Comparison of ENCODE assay signal across 21 cellular contexts in the genomic region with DNA sequence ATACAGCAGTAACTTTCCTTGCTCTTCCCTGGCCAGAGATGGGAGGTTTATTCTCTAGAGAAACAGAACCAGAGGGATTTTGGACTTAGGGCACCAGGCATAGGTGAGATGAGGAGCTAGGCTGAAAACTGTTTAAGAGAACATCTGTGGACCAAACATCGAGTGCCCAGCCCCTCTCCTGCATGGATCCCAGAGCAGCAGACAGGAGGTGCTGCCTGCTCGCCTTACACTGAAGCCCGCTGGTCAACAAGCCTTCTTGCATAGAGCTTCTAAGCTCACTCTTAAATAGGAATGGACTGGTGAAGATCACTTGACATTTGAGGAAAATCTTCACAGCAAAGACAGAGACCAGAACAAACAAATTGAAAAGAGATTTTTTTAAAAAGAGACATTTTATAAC. TPM values are rescaled to one million over a fixed set of nuclear protein-coding genes. Genes with fewer than 3 reads are reported as not detected.
A peak's percentile ranks its signal among the peaks of the same experiment; 100 is the strongest.
DNase-seq lines count a peak whose midpoint lies in the region; ATAC-seq, FAIRE-seq and TF ChIP-seq lines count a peak whose summit lies in the region.
"Had no signal": no experiment of that assay in that cellular context is flagged by ENCODE, and none has a peak within 500 bp of the region (broad histone marks: within the 10 kb centered on the region; RNA-seq: fewer than 3 reads in every experiment).

No MANE protein-coding gene starts in this region.

- POLR2A ChIA-PET in SK-N-SH (lab: Yijun Ruan, JAX) (no interaction called here), K562 (lab: Yijun Ruan, JAX) (no interaction called here)

- no peak for TF ChIP-seq POLR2A in K562 (conservative IDR thresholded peaks at IDR 0.05)

- no peak for TF ChIP-seq RAD21 in SK-N-SH (IDR thresholded peaks at IDR 0.05; ENCODE audit: low read length)
- no peak for TF ChIP-seq RAD21 in K562 (CRISPR knock-in tag; conservative IDR thresholded peaks at IDR 0.05 in 1 of 2, IDR thresholded peaks at IDR 0.05 in 1 of 2)

- H3K9me3 ChIP-seq in SK-N-SH (no peaks in the 10 kb centered on the region), K562 (replicated peaks; ENCODE audit: control insufficient read depth, insufficient read depth, low read depth, low read length) (no peaks in the 10 kb centered on the region), neural progenitor cell (ENCODE audit: low read depth) (no peaks in the 10 kb centered on the region), T-helper 17 cell (ENCODE audit: control insufficient read depth, low read length, poor library complexity, severe bottlenecking) (no peaks in the 10 kb centered on the region), pancreas (no peaks in the 10 kb centered on the region)
- H3K9me3 ChIP-seq: BLaER1 had no signal

- intact Hi-C loops in K562 (cut with micrococcal nuclease) = no loop called here
- intact Hi-C loops in pancreas (cut with DNase I) = no loop called here

- H3K9me1 ChIP-seq in K562 (ENCODE audit: control insufficient read depth, insufficient read depth, low read length) = no peaks in the 10 kb centered on the region

- H3K27me3 ChIP-seq in SK-N-SH (ENCODE audit: insufficient read depth) (peaks cover 10% of the 10 kb centered on the region; the same call in 1 of the 2 replicates), K562 (ENCODE audit: control insufficient read depth in 2 of 2, insufficient read depth in 2 of 2, low read length in 2 of 2) (peaks cover 6 to 21% of the 10 kb centered on the region in 2 experiments; a peak in 3 of 5 replicates), neural progenitor cell (no peaks in the 10 kb centered on the region), pancreas (no peaks in the 10 kb centered on the region)
- H3K27me3 ChIP-seq: BLaER1 had no signal

- no peaks in the 10 kb centered on the region for H3K36me3 ChIP-seq in SK-N-SH (replicated peaks in 1 of 2; ENCODE audit: control insufficient read depth in 1 of 2, insufficient read depth in 2 of 2, low read length in 1 of 2)
- no peaks in the 10 kb centered on the region for H3K36me3 ChIP-seq in K562 (ENCODE audit: control insufficient read depth, insufficient read depth, low read length)
- H3K36me3 ChIP-seq in neural progenitor cell = no peaks in the 10 kb centered on the region
- no peaks in the 10 kb centered on the region for H3K36me3 ChIP-seq in pancreas

- H3K27me3 Mint-ChIP-seq in IgD-negative memory B cell (no peaks in the 10 kb centered on the region), neural progenitor cell (ENCODE audit: insufficient read depth, low read depth) (peaks cover 4% of the 10 kb centered on the region), T-helper 17 cell (no peaks in the 10 kb centered on the region)
- no peaks in the 10 kb centered on the region for H3K27me3 Mint-ChIP-seq in stimulated activated naive CD8-positive, alpha-beta T cell treated with anti-CD3 and anti-CD28 coated beads, Interleukin-15, amount 100 ng/mL, for 72 hours
- H3K27me3 Mint-ChIP-seq: CD8-positive, alpha-beta memory T cell had no signal

- H3F3A ChIP-seq in SK-N-SH (replicated peaks; ENCODE audit: insufficient read depth) (no peaks in the 10 kb centered on the region), neural progenitor cell (ENCODE audit: low read depth) (peaks cover 11% of the 10 kb centered on the region)

- H3K9ac ChIP-seq in SK-N-SH (no peak overlapping the region), K562 (ENCODE audit: insufficient read depth in 1 of 2, low read depth in 2 of 2, low read length in 2 of 2) (no peak overlapping the region), neural progenitor cell (no peak overlapping the region)
- H3K9ac ChIP-seq: BLaER1 had no signal

- no peak for TF ChIP-seq EP300 in SK-N-SH (IDR thresholded peaks at IDR 0.05; ENCODE audit: borderline replicate concordance in 1 of 2, low read depth in 1 of 2, low read length in 1 of 2)
- TF ChIP-seq EP300 in K562 (IDR thresholded peaks at IDR 0.05; ENCODE audit: low read length) = no peak

- TF ChIP-seq CTCF in SK-N-SH (IDR thresholded peaks at IDR 0.05) (no peak), K562 (IDR thresholded peaks at IDR 0.05 in 2 of 3, conservative IDR thresholded peaks at IDR 0.05 in 1 of 3; ENCODE audit: insufficient read depth in 2 of 3, low read depth in 1 of 3, low read length in 3 of 3) (peak in 2 of 3 experiments; percentile 17 to 18; a peak in 1 of 6 replicates), neural progenitor cell (IDR thresholded peaks at IDR 0.05) (no peak), pancreas (IDR thresholded peaks at IDR 0.05) (no peak)

- no peaks in the 10 kb centered on the region for H3K9me3 Mint-ChIP-seq in IgD-negative memory B cell
- H3K9me3 Mint-ChIP-seq in neural progenitor cell = no peaks in the 10 kb centered on the region
- H3K9me3 Mint-ChIP-seq in stimulated activated naive CD8-positive, alpha-beta T cell treated with anti-CD3 and anti-CD28 coated beads, Interleukin-15, amount 100 ng/mL, for 72 hours = no peaks in the 10 kb centered on the region
- H3K9me3 Mint-ChIP-seq: CD8-positive, alpha-beta memory T cell had no signal

- 0 out of 3 replicates have a peak, but pooled peaks have one; percentile 26 for ATAC-seq in SK-N-SH treated with all-trans-retinoic acid at 6 μM for 48 hours
- ATAC-seq in K562 = peak; percentile 51; the same call in 1 of the 3 replicates
- ATAC-seq in T-helper 17 cell = no peak
- no peak for ATAC-seq in stimulated activated naive CD8-positive, alpha-beta T cell treated with anti-CD3 and anti-CD28 coated beads, Interleukin-15, amount 100 ng/mL, for 72 hours
- no peak for ATAC-seq in pancreas

- H3K27ac Mint-ChIP-seq in IgD-negative memory B cell = peak overlapping the region; percentile 17 to 74 (median 46)
- H3K27ac Mint-ChIP-seq in neural progenitor cell = no peak overlapping the region
- no peak overlapping the region for H3K27ac Mint-ChIP-seq in T-helper 17 cell
- no peak overlapping the region for H3K27ac Mint-ChIP-seq in stimulated activated naive CD8-positive, alpha-beta T cell treated with anti-CD3 and anti-CD28 coated beads, Interleukin-15, amount 100 ng/mL, for 72 hours

- BruUV-seq in K562 (replicated peaks; lab: Mats Ljungman, UMichigan) = no TSS peak

- H3K27ac ChIP-seq in SK-N-SH (ENCODE audit: low read depth in 2 of 2, low read length in 1 of 2) (no peak overlapping the region), K562 (ENCODE audit: extremely low read depth, low read depth, low read length) (no peak overlapping the region), neural progenitor cell (no peak overlapping the region), pancreas (no peak overlapping the region)
- H3K27ac ChIP-seq: BLaER1 had no signal

- peaks cover 31 to 66% (median 44%) of the 10 kb centered on the region in 3 donors for H3K4me1 Mint-ChIP-seq in IgD-negative memory B cell
- H3K4me1 Mint-ChIP-seq in neural progenitor cell = peaks cover 12% of the 10 kb centered on the region
- peaks cover 8% of the 10 kb centered on the region for H3K4me1 Mint-ChIP-seq in T-helper 17 cell
- no peaks in the 10 kb centered on the region for H3K4me1 Mint-ChIP-seq in stimulated activated naive CD8-positive, alpha-beta T cell treated with anti-CD3 and anti-CD28 coated beads, Interleukin-15, amount 100 ng/mL, for 72 hours

- CTCF ChIA-PET in SK-N-SH (lab: Yijun Ruan, JAX) = no interaction called here
- CTCF ChIA-PET in K562 (lab: Yijun Ruan, JAX; ENCODE audit: low intra/inter-chr PET ratio) = no interaction called here

- H3K4me2 ChIP-seq in SK-N-SH (no peak overlapping the region), K562 (ENCODE audit: insufficient read depth, low read length) (no peak overlapping the region), neural progenitor cell (no peak overlapping the region)

- H3K4me3 Mint-ChIP-seq in IgD-negative memory B cell (peak overlapping the region in 1 of 4 donors; percentile 46), neural progenitor cell (no peak overlapping the region), T-helper 17 cell (no peak overlapping the region)
- H3K4me3 Mint-ChIP-seq in stimulated activated naive CD8-positive, alpha-beta T cell treated with anti-CD3 and anti-CD28 coated beads, Interleukin-15, amount 100 ng/mL, for 72 hours = no peak overlapping the region
- H3K4me3 Mint-ChIP-seq: CD8-positive, alpha-beta memory T cell had no signal

- no peak for FAIRE-seq in K562 (lab: Jason Lieb, UNC)
- no peak for FAIRE-seq in pancreas (lab: Jason Lieb, UNC)
- FAIRE-seq: D721Med, GM12891 had no signal

- H3K36me3 Mint-ChIP-seq in IgD-negative memory B cell (peaks cover 6% of the 10 kb centered on the region), neural progenitor cell (no peaks in the 10 kb centered on the region), T-helper 17 cell (ENCODE audit: low read depth) (peaks cover 23% of the 10 kb centered on the region)

- no peak overlapping the region for H2AFZ ChIP-seq in SK-N-SH (ENCODE audit: low read depth)
- H2AFZ ChIP-seq in K562 (ENCODE audit: low read depth, low read length) = no peak overlapping the region
- H2AFZ ChIP-seq in neural progenitor cell (replicated peaks) = peak overlapping the region; percentile 38

- WGBS in SK-N-SH (ENCODE audit: low lambda C conversion rate) = 61% methylated on average over 3 of the region's 3 CpGs
- 4% methylated on average over 3 of the region's 3 CpGs for WGBS in K562 (ENCODE audit: insufficient coverage, low coverage, missing lambda C conversion rate)
- 69 to 76% methylated on average over 3 of the region's 3 CpGs for WGBS in pancreas, 2 donors

- H3K4me1 ChIP-seq in SK-N-SH (ENCODE audit: control insufficient read depth in 1 of 2, insufficient read depth in 2 of 2, low read depth in 1 of 2, low read length in 1 of 2) (no peaks in the 10 kb centered on the region), K562 (replicated peaks in 1 of 2; ENCODE audit: control insufficient read depth in 2 of 2, insufficient read depth in 2 of 2, low read length in 2 of 2) (no peaks in the 10 kb centered on the region), neural progenitor cell (peaks cover 17% of the 10 kb centered on the region), pancreas (no peaks in the 10 kb centered on the region)

- in situ Hi-C loops in K562 (cut with MboI) = no loop called here

- H4K20me1 ChIP-seq in SK-N-SH (ENCODE audit: insufficient read depth) (no peaks in the 10 kb centered on the region), K562 (replicated peaks; ENCODE audit: control insufficient read depth, insufficient read depth, low read length) (no peaks in the 10 kb centered on the region), neural progenitor cell (ENCODE audit: low read depth) (no peaks in the 10 kb centered on the region)
- H4K20me1 ChIP-seq: BLaER1 had no signal

- H3K79me2 ChIP-seq in SK-N-SH (ENCODE audit: insufficient read depth) = no peaks in the 10 kb centered on the region
- H3K79me2 ChIP-seq in K562 (ENCODE audit: control insufficient read depth, insufficient read depth, low read length) = no peaks in the 10 kb centered on the region
- no peaks in the 10 kb centered on the region for H3K79me2 ChIP-seq in neural progenitor cell (ENCODE audit: low read depth)

- DNase-seq in SK-N-SH (no peak), K562 (ENCODE audit: extremely low read depth in 1 of 4, low spot score in 3 of 4) (peak in 1 of 4 experiments; percentile 5), neural progenitor cell (ENCODE audit: low spot score) (peak; percentile 18), T-helper 17 cell (no peak), pancreas (no peak)
- DNase-seq in stimulated activated naive CD8-positive, alpha-beta T cell treated with anti-CD3 and anti-CD28 coated beads, Interleukin-15, amount 100 ng/mL, for 72 hours = no peak
- DNase-seq: CD8-positive, alpha-beta memory T cell; GF-D8; MV-4-11; NCI-H1417 treated with DMSO at 0.1 percent for 48 hours; NCI-H1930; NCI-H446 had no signal

- no peaks in the 10 kb centered on the region for H3K9me2 ChIP-seq in SK-N-SH

- H3K4me3 ChIP-seq in SK-N-SH (ENCODE audit: low read depth in 2 of 2, low read length in 1 of 2) = no peak overlapping the region
- H3K4me3 ChIP-seq in K562 = no peak overlapping the region
- no peak overlapping the region for H3K4me3 ChIP-seq in neural progenitor cell
- no peak overlapping the region for H3K4me3 ChIP-seq in pancreas
- H3K4me3 ChIP-seq: BLaER1 had no signal

RNA-seq across cellular contexts. Expression of gene PARP15, which starts 41.2 kb away (rescaled TPM):
- polyA plus RNA-seq in SK-N-SH (2012; rRNA removed) = not detected in 2 replicates
- 0.01 TPM in 1 of 2 replicates, not detected in the other for polyA plus RNA-seq in SK-N-SH (2012; cell fraction: cytosol; rRNA removed)
- polyA plus RNA-seq in SK-N-SH (2012; cell fraction: nucleus; rRNA removed) = not detected in 2 replicates
- 16.6 TPM for polyA plus RNA-seq in IgD-negative memory B cell
- total RNA-seq in K562 (2011; cell fraction: chromatin; rRNA removed; ENCODE audit: low replicate concordance) = 0.51 and 2.6 TPM in 2 replicates
- total RNA-seq in K562 (2011; cell fraction: nucleolus; rRNA removed) = 0.50 and 1.3 TPM in 2 replicates
- 0.99 and 1.8 TPM in 2 replicates for total RNA-seq in K562 (2011; cell fraction: nucleoplasm; rRNA removed)
- total RNA-seq in K562 (2014; rRNA removed) = 0.05 and 0.08 TPM in 2 replicates
- total RNA-seq in K562 (2014; rRNA removed; fragmentation: Illumina TruSeq; extraction: Trizol) = 0.11 and 0.45 TPM in 2 replicates
- total RNA-seq in K562 (2015; rRNA removed; fragmentation: Illumina TruSeq; extraction: Trizol) = 0.19 and 0.40 TPM in 2 replicates
- 0.38 and 0.45 TPM in 2 replicates for total RNA-seq in K562 (2021)
- 0.22 TPM in 1 of 2 replicates, not detected in the other for polyA plus RNA-seq in K562 (2011; rRNA removed)
- 0.12 TPM in 1 of 2 replicates, not detected in the other for polyA plus RNA-seq in K562 (2011; cell fraction: cytosol; rRNA removed)
- 0.03 and 0.44 TPM in 2 replicates for polyA plus RNA-seq in K562 (2011; cell fraction: nucleus; rRNA removed)
- 0.30 and 0.42 TPM in 2 replicates for polyA plus RNA-seq in K562 (2012)
- 0.18 and 0.29 TPM in 2 replicates for polyA plus RNA-seq in K562 (2014; fragmentation: Illumina TruSeq; extraction: Trizol)
- polyA plus RNA-seq in K562 (2014; fragmentation: Nextera tagmentation; extraction: Ambion mirVana) = under 1 TPM; 0.08 to 0.10 TPM
- polyA plus RNA-seq in K562 (2014; rRNA removed) = 0.13 and 0.61 TPM in 2 replicates
- polyA minus RNA-seq in K562 (2011; rRNA and poly(A)+ RNA removed) = 0.12 and 0.14 TPM in 2 replicates
- not detected in 2 replicates for polyA minus RNA-seq in K562 (2011; cell fraction: cytosol; rRNA and poly(A)+ RNA removed)
- polyA minus RNA-seq in K562 (2011; cell fraction: nucleus; rRNA and poly(A)+ RNA removed) = 0.13 TPM in 1 of 2 replicates, not detected in the other
- 0.06 TPM in 1 of 2 replicates, not detected in the other for total RNA-seq in neural progenitor cell (ENCODE audit: low replicate concordance)
- 10 to 100 TPM; 69.3 to 87.6 TPM for total RNA-seq in T-helper 17 cell
- total RNA-seq in pancreas = under 1 TPM; 0.14 to 0.78 (median 0.45) TPM
- polyA plus RNA-seq in pancreas = under 1 TPM; 0.76 to 0.80 TPM
- total RNA-seq: A172, H4, HT-29, SK-MEL-5 had no signal

RNA-seq across cellular contexts. Expression of gene DTX3L, which starts 54.5 kb away (rescaled TPM):
- 2.6 and 2.7 TPM in 2 replicates for polyA plus RNA-seq in SK-N-SH (2012; rRNA removed)
- 4.7 and 4.8 TPM in 2 replicates for polyA plus RNA-seq in SK-N-SH (2012; cell fraction: cytosol; rRNA removed)
- polyA plus RNA-seq in SK-N-SH (2012; cell fraction: nucleus; rRNA removed) = 2.4 and 3.5 TPM in 2 replicates
- 21.4 TPM for polyA plus RNA-seq in IgD-negative memory B cell
- total RNA-seq in K562 (2011; cell fraction: chromatin; rRNA removed; ENCODE audit: low replicate concordance) = 1.5 and 5.0 TPM in 2 replicates
- total RNA-seq in K562 (2011; cell fraction: nucleolus; rRNA removed) = 1.2 TPM in 2 replicates
- total RNA-seq in K562 (2011; cell fraction: nucleoplasm; rRNA removed) = 2.9 and 4.2 TPM in 2 replicates
- 3.0 and 4.1 TPM in 2 replicates for total RNA-seq in K562 (2014; rRNA removed)
- 6.0 and 7.0 TPM in 2 replicates for total RNA-seq in K562 (2014; rRNA removed; fragmentation: Illumina TruSeq; extraction: Trizol)
- total RNA-seq in K562 (2015; rRNA removed; fragmentation: Illumina TruSeq; extraction: Trizol) = 6.0 and 6.5 TPM in 2 replicates
- 6.2 and 6.6 TPM in 2 replicates for total RNA-seq in K562 (2021)
- 1.0 and 2.3 TPM in 2 replicates for polyA plus RNA-seq in K562 (2011; rRNA removed)
- polyA plus RNA-seq in K562 (2011; cell fraction: cytosol; rRNA removed) = 0.97 and 1.0 TPM in 2 replicates
- 0.59 and 0.94 TPM in 2 replicates for polyA plus RNA-seq in K562 (2011; cell fraction: nucleus; rRNA removed)
- polyA plus RNA-seq in K562 (2012) = 3.8 and 6.1 TPM in 2 replicates
- 4.9 and 6.0 TPM in 2 replicates for polyA plus RNA-seq in K562 (2014; fragmentation: Illumina TruSeq; extraction: Trizol)
- polyA plus RNA-seq in K562 (2014; fragmentation: Nextera tagmentation; extraction: Ambion mirVana) = 1 to 10 TPM; 2.3 to 2.5 TPM
- 3.0 and 3.4 TPM in 2 replicates for polyA plus RNA-seq in K562 (2014; rRNA removed)
- polyA minus RNA-seq in K562 (2011; rRNA and poly(A)+ RNA removed) = 2.0 and 2.8 TPM in 2 replicates
- 1.9 and 2.5 TPM in 2 replicates for polyA minus RNA-seq in K562 (2011; cell fraction: cytosol; rRNA and poly(A)+ RNA removed)
- polyA minus RNA-seq in K562 (2011; cell fraction: nucleus; rRNA and poly(A)+ RNA removed) = 0.54 and 0.56 TPM in 2 replicates
- 2.2 and 3.2 TPM in 2 replicates for total RNA-seq in neural progenitor cell (ENCODE audit: low replicate concordance)
- total RNA-seq in T-helper 17 cell = 10 to 100 TPM; 31.3 to 34.0 TPM
- 10 to 100 TPM; 15.3 to 36.6 (median 21.1) TPM for total RNA-seq in pancreas
- polyA plus RNA-seq in pancreas = 1 to 10 TPM; 7.4 to 8.3 TPM

RNA-seq across cellular contexts. Expression of gene PARP9, which starts 54.5 kb away (rescaled TPM):
- polyA plus RNA-seq in SK-N-SH (2012; rRNA removed) (13.5 and 17.4 TPM in 2 replicates), IgD-negative memory B cell (18.7 TPM), K562 (2011; rRNA removed) (1.5 and 3.9 TPM in 2 replicates), K562 (2014; fragmentation: Illumina TruSeq; extraction: Trizol) (4.4 and 4.8 TPM in 2 replicates), K562 (2014; fragmentation: Nextera tagmentation; extraction: Ambion mirVana) (1 to 10 TPM; 2.1 to 3.2 TPM), K562 (2014; rRNA removed) (3.5 and 3.8 TPM in 2 replicates), pancreas (10 to 100 TPM; 18.1 to 33.2 TPM)
- polyA plus RNA-seq in SK-N-SH (2012; cell fraction: cytosol; rRNA removed) = 16.6 and 17.2 TPM in 2 replicates
- polyA plus RNA-seq in SK-N-SH (2012; cell fraction: nucleus; rRNA removed) = 10.9 and 20.4 TPM in 2 replicates
- total RNA-seq in K562 (2011; cell fraction: chromatin; rRNA removed; ENCODE audit: low replicate concordance) = 2.4 and 4.9 TPM in 2 replicates
- 1.1 and 1.2 TPM in 2 replicates for total RNA-seq in K562 (2011; cell fraction: nucleolus; rRNA removed)
- total RNA-seq in K562 (2011; cell fraction: nucleoplasm; rRNA removed) = 1.7 and 3.3 TPM in 2 replicates
- total RNA-seq in K562 (2014; rRNA removed) (2.7 and 2.8 TPM in 2 replicates), K562 (2014; rRNA removed; fragmentation: Illumina TruSeq; extraction: Trizol) (3.1 and 3.9 TPM in 2 replicates), K562 (2015; rRNA removed; fragmentation: Illumina TruSeq; extraction: Trizol) (3.8 TPM in 2 replicates), K562 (2021) (3.1 and 3.4 TPM in 2 replicates), neural progenitor cell (ENCODE audit: low replicate concordance) (1.0 and 1.2 TPM in 2 replicates), T-helper 17 cell (10 to 100 TPM; 19.6 to 20.2 TPM), pancreas (10 to 100 TPM in 5 of 6 donors, 1 to 10 TPM in 1; 8.6 to 22.7 (median 13.3) TPM)
- polyA plus RNA-seq in K562 (2011; cell fraction: cytosol; rRNA removed) = 1.2 and 1.8 TPM in 2 replicates
- polyA plus RNA-seq in K562 (2011; cell fraction: nucleus; rRNA removed) = 1.4 and 2.3 TPM in 2 replicates
- 2.9 and 4.9 TPM in 2 replicates for polyA plus RNA-seq in K562 (2012)
- polyA minus RNA-seq in K562 (2011; rRNA and poly(A)+ RNA removed) = 1.5 and 2.4 TPM in 2 replicates
- 0.46 and 0.76 TPM in 2 replicates for polyA minus RNA-seq in K562 (2011; cell fraction: cytosol; rRNA and poly(A)+ RNA removed)
- polyA minus RNA-seq in K562 (2011; cell fraction: nucleus; rRNA and poly(A)+ RNA removed) = 0.44 and 0.54 TPM in 2 replicates

Comparison
In these comparisons a context has a peak if more than half of its experiments do, and no peak if none do; other contexts are left out.
1. ATAC-seq: peak in SK-N-SH treated with all-trans-retinoic acid at 6 μM for 48 hours (single experiment) and K562 (single experiment); none in T-helper 17 cell (single experiment), stimulated activated naive CD8-positive, alpha-beta T cell treated with anti-CD3 and anti-CD28 coated beads, Interleukin-15, amount 100 ng/mL, for 72 hours (single experiment) and pancreas (0 of 4).
2. CTCF ChIP-seq: peak in K562 (2 of 3); none in SK-N-SH (single experiment), neural progenitor cell (single experiment) and pancreas (0 of 4).
3. H3K27ac Mint-ChIP-seq: peak in IgD-negative memory B cell (3 of 3); none in neural progenitor cell (single experiment), T-helper 17 cell (single experiment) and stimulated activated naive CD8-positive, alpha-beta T cell treated with anti-CD3 and anti-CD28 coated beads, Interleukin-15, amount 100 ng/mL, for 72 hours (0 of 2).
4. RNA of gene PARP15, which starts 41.2 kb away (total RNA-seq): 69.3 to 87.6 TPM in T-helper 17 cell; 0.14 to 0.78 TPM in pancreas, 0.05 to 2.6 TPM in K562 and 0.06 TPM in neural progenitor cell; every median in the first group is over 10 times any median in the second.